1 cellular context compared by ENCODE assay signal in the genomic region with DNA sequence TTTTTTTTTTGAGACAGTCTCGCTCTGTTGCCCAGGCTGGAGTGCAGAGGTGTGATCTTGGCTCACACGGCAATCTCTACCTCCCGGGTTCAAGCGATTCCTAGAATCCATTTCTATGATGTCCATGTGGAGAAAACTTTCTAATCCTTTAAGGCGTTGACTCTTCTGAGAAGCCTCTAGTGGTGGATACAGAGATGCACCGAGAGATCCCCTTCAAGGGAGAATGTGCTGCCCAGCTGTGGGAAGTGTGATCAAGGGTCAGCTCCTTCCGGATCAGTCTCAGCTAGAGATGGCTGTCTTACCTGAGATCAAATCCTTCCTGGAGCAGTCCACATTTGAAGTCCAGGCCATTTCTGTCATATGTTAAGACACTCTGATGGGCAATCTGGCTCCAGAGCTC.
TF ChIP-seq lines count a peak whose summit lies in the region.

No MANE protein-coding gene starts in this region.

TF ChIP-seq in WTC11, 78 proteins besides CTCF, POLR2A, EP300 and RAD21 (continued from another document):
- TF ChIP-seq, protein P1, sequence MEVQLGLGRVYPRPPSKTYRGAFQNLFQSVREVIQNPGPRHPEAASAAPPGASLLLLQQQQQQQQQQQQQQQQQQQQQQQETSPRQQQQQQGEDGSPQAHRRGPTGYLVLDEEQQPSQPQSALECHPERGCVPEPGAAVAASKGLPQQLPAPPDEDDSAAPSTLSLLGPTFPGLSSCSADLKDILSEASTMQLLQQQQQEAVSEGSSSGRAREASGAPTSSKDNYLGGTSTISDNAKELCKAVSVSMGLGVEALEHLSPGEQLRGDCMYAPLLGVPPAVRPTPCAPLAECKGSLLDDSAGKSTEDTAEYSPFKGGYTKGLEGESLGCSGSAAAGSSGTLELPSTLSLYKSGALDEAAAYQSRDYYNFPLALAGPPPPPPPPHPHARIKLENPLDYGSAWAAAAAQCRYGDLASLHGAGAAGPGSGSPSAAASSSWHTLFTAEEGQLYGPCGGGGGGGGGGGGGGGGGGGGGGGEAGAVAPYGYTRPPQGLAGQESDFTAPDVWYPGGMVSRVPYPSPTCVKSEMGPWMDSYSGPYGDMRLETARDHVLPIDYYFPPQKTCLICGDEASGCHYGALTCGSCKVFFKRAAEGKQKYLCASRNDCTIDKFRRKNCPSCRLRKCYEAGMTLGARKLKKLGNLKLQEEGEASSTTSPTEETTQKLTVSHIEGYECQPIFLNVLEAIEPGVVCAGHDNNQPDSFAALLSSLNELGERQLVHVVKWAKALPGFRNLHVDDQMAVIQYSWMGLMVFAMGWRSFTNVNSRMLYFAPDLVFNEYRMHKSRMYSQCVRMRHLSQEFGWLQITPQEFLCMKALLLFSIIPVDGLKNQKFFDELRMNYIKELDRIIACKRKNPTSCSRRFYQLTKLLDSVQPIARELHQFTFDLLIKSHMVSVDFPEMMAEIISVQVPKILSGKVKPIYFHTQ (CRISPR knock-in tag; IDR thresholded peaks at IDR 0.05) = no peak
- TF ChIP-seq, protein P2, sequence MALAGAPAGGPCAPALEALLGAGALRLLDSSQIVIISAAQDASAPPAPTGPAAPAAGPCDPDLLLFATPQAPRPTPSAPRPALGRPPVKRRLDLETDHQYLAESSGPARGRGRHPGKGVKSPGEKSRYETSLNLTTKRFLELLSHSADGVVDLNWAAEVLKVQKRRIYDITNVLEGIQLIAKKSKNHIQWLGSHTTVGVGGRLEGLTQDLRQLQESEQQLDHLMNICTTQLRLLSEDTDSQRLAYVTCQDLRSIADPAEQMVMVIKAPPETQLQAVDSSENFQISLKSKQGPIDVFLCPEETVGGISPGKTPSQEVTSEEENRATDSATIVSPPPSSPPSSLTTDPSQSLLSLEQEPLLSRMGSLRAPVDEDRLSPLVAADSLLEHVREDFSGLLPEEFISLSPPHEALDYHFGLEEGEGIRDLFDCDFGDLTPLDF (CRISPR knock-in tag; IDR thresholded peaks at IDR 0.05) = no peak
- no peak for TF ChIP-seq SP1 (CRISPR knock-in tag; conservative IDR thresholded peaks at IDR 0.05)
- TF ChIP-seq ZNF317 (CRISPR knock-in tag; IDR thresholded peaks at IDR 0.05; ENCODE audit: borderline replicate concordance, low read depth) = no peak
- TF ChIP-seq, protein P3, sequence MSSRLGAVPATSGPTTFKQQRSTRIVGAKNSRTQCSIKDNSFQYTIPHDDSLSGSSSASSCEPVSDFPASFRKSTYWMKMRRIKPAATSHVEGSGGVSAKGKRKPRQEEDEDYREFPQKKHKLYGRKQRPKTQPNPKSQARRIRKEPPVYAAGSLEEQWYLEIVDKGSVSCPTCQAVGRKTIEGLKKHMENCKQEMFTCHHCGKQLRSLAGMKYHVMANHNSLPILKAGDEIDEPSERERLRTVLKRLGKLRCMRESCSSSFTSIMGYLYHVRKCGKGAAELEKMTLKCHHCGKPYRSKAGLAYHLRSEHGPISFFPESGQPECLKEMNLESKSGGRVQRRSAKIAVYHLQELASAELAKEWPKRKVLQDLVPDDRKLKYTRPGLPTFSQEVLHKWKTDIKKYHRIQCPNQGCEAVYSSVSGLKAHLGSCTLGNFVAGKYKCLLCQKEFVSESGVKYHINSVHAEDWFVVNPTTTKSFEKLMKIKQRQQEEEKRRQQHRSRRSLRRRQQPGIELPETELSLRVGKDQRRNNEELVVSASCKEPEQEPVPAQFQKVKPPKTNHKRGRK (CRISPR knock-in tag; IDR thresholded peaks at IDR 0.05; ENCODE audit: borderline replicate concordance) = no peak
- TF ChIP-seq, protein P4, sequence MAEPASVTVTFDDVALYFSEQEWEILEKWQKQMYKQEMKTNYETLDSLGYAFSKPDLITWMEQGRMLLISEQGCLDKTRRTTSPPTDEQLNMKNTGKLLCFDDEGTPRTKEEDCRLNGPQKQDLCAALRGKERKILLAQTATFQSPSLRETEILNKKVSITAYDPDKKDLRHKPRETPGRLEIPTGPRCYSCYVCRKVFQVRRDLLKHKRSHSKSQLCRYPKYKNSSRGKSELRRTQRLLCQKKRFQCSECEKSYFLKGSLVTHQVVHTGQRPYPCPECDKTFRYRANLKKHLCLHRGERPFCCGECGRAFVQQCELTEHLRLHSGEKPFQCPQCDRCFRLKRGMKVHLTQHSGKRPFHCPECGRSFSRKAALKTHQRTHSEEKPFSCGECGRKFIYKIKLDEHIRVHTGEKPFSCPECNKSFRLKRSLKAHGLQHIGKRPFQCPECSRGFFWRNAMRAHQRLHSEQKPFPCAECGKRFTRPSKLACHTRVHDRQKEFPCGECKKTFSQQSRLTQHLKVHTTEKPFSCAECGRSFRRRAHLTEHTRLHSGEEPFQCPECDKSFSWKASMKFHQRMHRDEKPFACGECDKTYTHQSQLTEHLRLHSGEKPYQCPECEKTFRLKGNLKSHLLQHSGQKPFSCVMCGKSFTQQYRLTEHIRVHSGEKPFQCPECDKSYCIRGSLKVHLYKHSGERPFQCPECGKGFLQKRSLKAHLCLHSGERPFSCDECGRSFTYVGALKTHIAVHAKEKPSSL (CRISPR knock-in tag; conservative IDR thresholded peaks at IDR 0.05) = no peak
